ENCODE assay signal across 23 cellular contexts in the genomic region with DNA sequence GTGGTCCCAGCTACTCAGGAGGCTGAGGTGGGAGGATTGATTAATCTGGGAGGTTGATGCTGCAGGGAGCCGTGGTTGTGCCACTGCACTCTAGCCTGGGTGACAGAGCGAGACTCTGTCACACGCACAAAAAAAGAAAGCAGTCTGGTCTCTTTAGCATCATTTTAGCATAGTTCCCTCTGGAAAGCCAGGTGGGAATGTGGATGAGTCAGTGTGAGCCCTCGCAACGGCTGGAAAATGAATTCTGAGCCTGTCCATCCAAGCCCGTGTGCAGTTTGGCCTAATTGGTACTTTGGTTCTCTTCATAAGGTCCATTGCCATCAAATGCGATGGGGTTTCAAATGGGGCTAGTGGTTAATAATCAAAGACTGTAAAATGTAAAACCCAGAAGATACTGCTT. TPM values are rescaled to one million over a fixed set of nuclear protein-coding genes. Genes with fewer than 3 reads are reported as not detected.
DNase-seq lines count a peak whose midpoint lies in the region; ATAC-seq, FAIRE-seq and TF ChIP-seq lines count a peak whose summit lies in the region.
"Had no signal": no experiment of that assay in that cellular context is flagged by ENCODE, and none has a peak within 500 bp of the region (broad histone marks: within the 10 kb centered on the region; RNA-seq: fewer than 3 reads in every experiment).

No MANE protein-coding gene starts in this region.

- ATAC-seq in Panc1 (peak; percentile 63), gastrocnemius medialis (no peak), HG02678 (IDR thresholded peaks at IDR 0.05; ENCODE audit: unreplicated experiment) (no peak)
- ATAC-seq in CD4-positive, alpha-beta T cell (ENCODE audit: poor library complexity) = no peak
- ATAC-seq: activated CD8-positive, alpha-beta T cell treated with anti-CD3 and anti-CD28 coated beads, Interleukin-2, amount 10 ng/mL, durations not matched to agents 7 days and 5 days; gastroesophageal sphincter; left lobe of liver had no signal

- no peaks in the 10 kb centered on the region for H3K9me3 Mint-ChIP-seq in Caco-2 (ENCODE audit: unreplicated experiment)
- H3K9me3 Mint-ChIP-seq in CD4-positive, alpha-beta T cell = no peaks in the 10 kb centered on the region
- H3K9me3 Mint-ChIP-seq: activated naive CD4-positive, alpha-beta T cell treated with anti-CD3 and anti-CD28 coated beads, Interleukin-2, amount 50 U/mL, for 24 hours; dendritic cell treated with granulocyte-macrophage colony-stimulating factor and Interleukin-4, amounts not matched to agents 40 ng/mL and 50 ng/mL, for 4 days had no signal

- H3K4me1 ChIP-seq in Panc1 (ENCODE audit: control insufficient read depth, insufficient read depth, low read length) = peaks cover 2% of the 10 kb centered on the region; the same call in 1 of the 2 replicates
- peaks cover 4 to 28% of the 10 kb centered on the region in 2 donors for H3K4me1 ChIP-seq in gastrocnemius medialis
- peaks cover 4% of the 10 kb centered on the region; the same call in 1 of the 2 replicates for H3K4me1 ChIP-seq in Caco-2
- H3K4me1 ChIP-seq: BE2C, gastroesophageal sphincter had no signal

- H3K36me3 ChIP-seq in Panc1 (ENCODE audit: control insufficient read depth, insufficient read depth, low read length) (no peaks in the 10 kb centered on the region), gastrocnemius medialis (no peaks in the 10 kb centered on the region), Caco-2 (ENCODE audit: control insufficient read depth, insufficient read depth, low read length) (no peaks in the 10 kb centered on the region)
- H3K36me3 ChIP-seq: BE2C, gastroesophageal sphincter, thoracic aorta had no signal

- H3K27ac ChIP-seq in Panc1 (ENCODE audit: low read length) (no peak overlapping the region), gastrocnemius medialis (peak overlapping the region; percentile 17 to 86 (median 72))
- no peak overlapping the region for H3K27ac ChIP-seq in CD4-positive, alpha-beta T cell (ENCODE audit: low read depth, low read length)
- H3K27ac ChIP-seq: gastroesophageal sphincter, thoracic aorta had no signal

- H3K9me3 ChIP-seq in Panc1 (ENCODE audit: control insufficient read depth, insufficient read depth, low read depth, low read length) (no peaks in the 10 kb centered on the region), gastrocnemius medialis (no peaks in the 10 kb centered on the region), Caco-2 (no peaks in the 10 kb centered on the region)
- H3K9me3 ChIP-seq in CD4-positive, alpha-beta T cell (ENCODE audit: control insufficient read depth, low read length) = no peaks in the 10 kb centered on the region
- H3K9me3 ChIP-seq: BE2C, gastroesophageal sphincter, thoracic aorta had no signal

- TF ChIP-seq CTCF in Panc1 (IDR thresholded peaks at IDR 0.05) (no peak), epithelial cell of esophagus (IDR thresholded peaks at IDR 0.05; ENCODE audit: insufficient read depth, low read depth, low read length, missing control alignments) (no peak), gastrocnemius medialis (IDR thresholded peaks at IDR 0.05 in 4 of 5, conservative IDR thresholded peaks at IDR 0.05 in 1 of 5) (no peak), Caco-2 (IDR thresholded peaks at IDR 0.05; ENCODE audit: insufficient read depth in 1 of 2, low read depth in 1 of 2, low read length in 1 of 2, severe bottlenecking in 1 of 2, unreplicated experiment in 1 of 2) (no peak)
- no peak for TF ChIP-seq CTCF in CD4-positive, alpha-beta T cell (IDR thresholded peaks at IDR 0.05)

- POLR2A ChIA-PET in Panc1 (lab: Charles Lee) (no interaction called here), Caco-2 (lab: Charles Lee) (no interaction called here)
- POLR2A ChIA-PET in CD4-positive, alpha-beta T cell (lab: Charles Lee) = no interaction called here

- no peak overlapping the region for H3K27ac Mint-ChIP-seq in Caco-2 (ENCODE audit: unreplicated experiment)
- no peak overlapping the region for H3K27ac Mint-ChIP-seq in CD4-positive, alpha-beta T cell
- H3K27ac Mint-ChIP-seq: activated CD8-positive, alpha-beta T cell treated with anti-CD3 and anti-CD28 coated beads, Interleukin-2, amount 10 ng/mL, durations not matched to agents 7 days and 5 days; activated naive CD4-positive, alpha-beta T cell treated with anti-CD3 and anti-CD28 coated beads, Interleukin-2, amount 50 U/mL, for 24 hours; dendritic cell treated with granulocyte-macrophage colony-stimulating factor and Interleukin-4, amounts not matched to agents 40 ng/mL and 50 ng/mL, for 4 days had no signal

- BruUV-seq in Panc1 (replicated peaks; lab: Mats Ljungman, UMichigan) = no TSS peak
- BruUV-seq in Caco-2 (replicated peaks; lab: Mats Ljungman, UMichigan) = no TSS peak

- CTCF ChIA-PET in Panc1 (lab: Charles Lee) (no interaction called here), Caco-2 (lab: Charles Lee) (no interaction called here)
- CTCF ChIA-PET in CD4-positive, alpha-beta T cell (lab: Charles Lee) = no interaction called here

- no peak for TF ChIP-seq POLR2A in H54 (IDR thresholded peaks at IDR 0.05; ENCODE audit: low read depth, low read length)
- TF ChIP-seq POLR2A in gastrocnemius medialis (IDR thresholded peaks at IDR 0.05) = no peak

- DNase-seq in H54 (ENCODE audit: insufficient read length, low spot score) (peak; percentile 37), Panc1 (ENCODE audit: low read depth, low spot score) (no peak), epithelial cell of esophagus (ENCODE audit: low read depth) (peak; percentile 45), gastrocnemius medialis (no peak), Caco-2 (no peak)
- no peak for DNase-seq in CD4-positive, alpha-beta T cell
- DNase-seq: activated CD4-positive, CD25-positive, alpha-beta regulatory T cell; activated CD8-positive, alpha-beta T cell treated with anti-CD3 and anti-CD28 coated beads, Interleukin-2, amount 10 ng/mL, durations not matched to agents 7 days and 5 days; activated T-cell treated with anti-CD3 and anti-CD28 coated beads, Interleukin-2, amount 50 U/mL, for 48 hours; BE2C; erythroblast; NCI-H1105 treated with DMSO at 0.1 percent for 48 hours; NCI-H524 treated with DMSO at 0.1 percent for 48 hours; occipital lobe; SIG-M5 had no signal

- no peak overlapping the region for H3K4me3 Mint-ChIP-seq in Caco-2 (ENCODE audit: unreplicated experiment)
- no peak overlapping the region for H3K4me3 Mint-ChIP-seq in CD4-positive, alpha-beta T cell
- H3K4me3 Mint-ChIP-seq: activated CD8-positive, alpha-beta T cell treated with anti-CD3 and anti-CD28 coated beads, Interleukin-2, amount 10 ng/mL, durations not matched to agents 7 days and 5 days; activated naive CD4-positive, alpha-beta T cell treated with anti-CD3 and anti-CD28 coated beads, Interleukin-2, amount 50 U/mL, for 24 hours; brain; dendritic cell treated with granulocyte-macrophage colony-stimulating factor and Interleukin-4, amounts not matched to agents 40 ng/mL and 50 ng/mL, for 4 days had no signal

- peaks cover 13% of the 10 kb centered on the region for H3K4me1 Mint-ChIP-seq in Caco-2 (ENCODE audit: low read depth, unreplicated experiment)
- H3K4me1 Mint-ChIP-seq in CD4-positive, alpha-beta T cell (ENCODE audit: low read depth) = no peaks in the 10 kb centered on the region
- H3K4me1 Mint-ChIP-seq: activated naive CD4-positive, alpha-beta T cell treated with anti-CD3 and anti-CD28 coated beads, Interleukin-2, amount 50 U/mL, for 24 hours; brain had no signal

- H3K27me3 ChIP-seq in Panc1 (ENCODE audit: control insufficient read depth, insufficient read depth, low read length) (no peaks in the 10 kb centered on the region), gastrocnemius medialis (no peaks in the 10 kb centered on the region), Caco-2 (replicated peaks; ENCODE audit: control insufficient read depth, insufficient read depth, low read length) (no peaks in the 10 kb centered on the region)
- H3K27me3 ChIP-seq in CD4-positive, alpha-beta T cell (ENCODE audit: control insufficient read depth, insufficient read depth, low read length) = no peaks in the 10 kb centered on the region
- H3K27me3 ChIP-seq: BE2C had no signal

- intact Hi-C loops in Panc1 (cut with micrococcal nuclease; ENCODE audit: unreplicated experiment) (no loop called here), gastrocnemius medialis (cut with DNase I; ENCODE audit: low total_unique reads) (no loop called here), Caco-2 (cut with micrococcal nuclease; ENCODE audit: unreplicated experiment) (no loop called here)
- intact Hi-C loops in CD4-positive, alpha-beta T cell (cut with DNase I, micrococcal nuclease) = no loop called here

- no peaks in the 10 kb centered on the region for H3K36me3 Mint-ChIP-seq in Caco-2 (ENCODE audit: insufficient read depth, unreplicated experiment)
- no peaks in the 10 kb centered on the region for H3K36me3 Mint-ChIP-seq in CD4-positive, alpha-beta T cell (ENCODE audit: low read depth)
- H3K36me3 Mint-ChIP-seq: activated naive CD4-positive, alpha-beta T cell treated with anti-CD3 and anti-CD28 coated beads, Interleukin-2, amount 50 U/mL, for 24 hours; brain had no signal

- FAIRE-seq in H54 (lab: Jason Lieb, UNC) = no peak

- in situ Hi-C loops in Panc1 (cut with HindIII; ENCODE audit: low pct_unique_long_range_greater_than_20kb, low sequenced_read_pairs) = no loop called here
- in situ Hi-C loops in gastrocnemius medialis (cut with MboI; ENCODE audit: low sequenced_read_pairs in 4 of 4) = no loop called here

- no peaks in the 10 kb centered on the region for H3K27me3 Mint-ChIP-seq in Caco-2 (ENCODE audit: insufficient read depth, unreplicated experiment)
- H3K27me3 Mint-ChIP-seq in CD4-positive, alpha-beta T cell = peaks cover 19% of the 10 kb centered on the region
- H3K27me3 Mint-ChIP-seq: activated naive CD4-positive, alpha-beta T cell treated with anti-CD3 and anti-CD28 coated beads, Interleukin-2, amount 50 U/mL, for 24 hours had no signal

- H3K4me3 ChIP-seq in Panc1 (ENCODE audit: low read depth in 2 of 2, low read length in 2 of 2) (no peak overlapping the region), epithelial cell of esophagus (ENCODE audit: low read length) (no peak overlapping the region), gastrocnemius medialis (no peak overlapping the region), Caco-2 (ENCODE audit: low read depth, low read length) (no peak overlapping the region)
- H3K4me3 ChIP-seq: gastroesophageal sphincter, thoracic aorta had no signal

RNA-seq across cellular contexts. Expression of a gene that starts 2.4 kb away (rescaled TPM):
- total RNA-seq in Panc1 (2021; ENCODE audit: unreplicated experiment) (not detected), gastrocnemius medialis (1,000 to 10,000 TPM in 3 of 4 donors, 100 to 1,000 TPM in 1; 817 to 5,649 (median 2,775) TPM), Caco-2 (2022) (not detected in 2 replicates)
- not detected for polyA plus RNA-seq in Panc1 (2012; ENCODE audit: insufficient read length)
- not detected for total RNA-seq in CD4-positive, alpha-beta T cell
- total RNA-seq: activated CD8-positive, alpha-beta T cell treated with anti-CD3 and anti-CD28 coated beads, Interleukin-2, amount 10 ng/mL, durations not matched to agents 7 days and 5 days; gastroesophageal sphincter; left lobe of liver; occipital lobe; T-helper 2 cell treated with Interferon-gamma antibody and Interleukin-4, amounts not matched to agents 100 ng/mL and 5 ng/mL, for 36 hours had no signal

Comparison
In these comparisons a context has a peak if more than half of its experiments do, and no peak if none do; other contexts are left out.
1. DNase-seq: peak in H54 (single experiment) and epithelial cell of esophagus (single experiment); none in Panc1 (single experiment), gastrocnemius medialis (0 of 2), Caco-2 (0 of 2) and CD4-positive, alpha-beta T cell (0 of 10).
2. H3K27ac ChIP-seq: peak in gastrocnemius medialis (4 of 4); none in Panc1 (single experiment) and CD4-positive, alpha-beta T cell (single experiment).
3. RNA of a gene that starts 2.4 kb away (total RNA-seq): 817 to 5,649 TPM in gastrocnemius medialis; not detected in Panc1 (single experiment), not detected in Caco-2 and not detected in CD4-positive, alpha-beta T cell; every median in the first group is over 100 times any median in the second.